Comparison of ENCODE assay signal across 8 cellular contexts in genomic region chr16:67666538-67667433, GRCh38. TPM values are rescaled to one million over a fixed set of nuclear protein-coding genes. Genes with fewer than 3 reads are reported as not detected.
A peak's percentile ranks its signal among the peaks of the same experiment; 100 is the strongest.
DNase-seq lines count a peak whose midpoint lies in the region; ATAC-seq and TF ChIP-seq lines count a peak whose summit lies in the region.

Gene C16orf86 (plus strand): TSS chr16:67666814. CDS start chr16:67666971, 157 bp downstream.
A gene with protein sequence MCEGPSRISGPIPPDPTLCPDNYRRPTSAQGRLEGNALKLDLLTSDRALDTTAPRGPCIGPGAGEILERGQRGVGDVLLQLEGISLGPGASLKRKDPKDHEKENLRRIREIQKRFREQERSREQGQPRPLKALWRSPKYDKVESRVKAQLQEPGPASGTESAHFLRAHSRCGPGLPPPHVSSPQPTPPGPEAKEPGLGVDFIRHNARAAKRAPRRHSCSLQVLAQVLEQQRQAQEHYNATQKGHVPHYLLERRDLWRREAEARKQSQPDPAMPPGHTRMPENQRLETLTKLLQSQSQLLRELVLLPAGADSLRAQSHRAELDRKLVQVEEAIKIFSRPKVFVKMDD (minus strand): TSS chr16:67666750. CDS start chr16:67666442, 308 bp downstream.

- H3K79me2 ChIP-seq in OCI-LY1 (ENCODE audit: insufficient read depth, low read length): no peaks in the 10 kb centered on the region

- H3K36me3 ChIP-seq in OCI-LY1 (ENCODE audit: insufficient read depth, low read length) (peaks cover 11% of the 10 kb centered on the region; the same call in 1 of the 2 replicates), muscle layer of colon (ENCODE audit: insufficient read depth, low read length) (peaks cover 8% of the 10 kb centered on the region)

- H3K9ac ChIP-seq in OCI-LY1 (ENCODE audit: low read length) (peak within 1 kb of the TSS; percentile 74), muscle layer of colon (ENCODE audit: low read length) (peak within 1 kb of the TSS; percentile 65)

- H3K27me3 ChIP-seq in OCI-LY1 (ENCODE audit: insufficient read depth, low read length): no peaks in the 10 kb centered on the region
- no peaks in the 10 kb centered on the region for H3K27me3 ChIP-seq in muscle layer of colon (ENCODE audit: control insufficient read depth in 1 of 2, insufficient read depth in 2 of 2, low read length in 2 of 2)

- peak within 1 kb of the TSS; percentile 85 for H3K4me2 ChIP-seq in OCI-LY1 (ENCODE audit: low read length)

- H3K9me3 ChIP-seq in OCI-LY1 (ENCODE audit: low read length): no peaks in the 10 kb centered on the region
- H3K9me3 ChIP-seq in muscle layer of colon (ENCODE audit: low read length): no peaks in the 10 kb centered on the region

- H3K4me3 ChIP-seq in AG04449 (ENCODE audit: low read depth, low read length) (peak within 1 kb of the TSS; percentile 68), OCI-LY1 (ENCODE audit: low read depth, low read length, poor library complexity, severe bottlenecking) (peak within 1 kb of the TSS; percentile 70), muscle layer of colon (ENCODE audit: low read depth in 1 of 2, low read length in 2 of 2) (peak within 1 kb of the TSS; percentile 66 to 76)

- H4K20me1 ChIP-seq in OCI-LY1 (ENCODE audit: insufficient read depth, low read length): no peaks in the 10 kb centered on the region

- H3K4me1 ChIP-seq in OCI-LY1 (ENCODE audit: insufficient read depth, low read length, severe bottlenecking): peaks cover 33% of the 10 kb centered on the region
- H3K4me1 ChIP-seq in muscle layer of colon (ENCODE audit: insufficient read depth, low read length): peaks cover 24% of the 10 kb centered on the region

- CTCF ChIA-PET in AG04449 (lab: Yijun Ruan, JAX): interaction anchor here (0.8 to 19.0 kb wide), 29 partner anchors 8 to 398 kb away, joined by 3 to 605 read pairs (median 5); partner anchors contain the start of genes ATP6V0D1, CARMIL2, CTCF and NRN1L

- H3K27ac ChIP-seq in OCI-LY1 (ENCODE audit: low read depth, low read length, poor library complexity, severe bottlenecking) (peak within 1 kb of the TSS; percentile 75), muscle layer of colon (ENCODE audit: low read depth, low read length) (peak within 1 kb of the TSS; percentile 92)

- POLR2A ChIA-PET in AG04449 (lab: Yijun Ruan, JAX): interaction anchor here (0.7 to 3.0 kb wide), 3 partner anchors 104 to 145 kb away, joined by 3 to 14 read pairs (median 11); partner anchors contain the start of gene CTCF

- ATAC-seq in GM18907 (IDR thresholded peaks at IDR 0.05; ENCODE audit: unreplicated experiment) (peak; percentile 58), HG03354 (IDR thresholded peaks at IDR 0.05; ENCODE audit: poor library complexity, severe bottlenecking, unreplicated experiment) (peak; percentile 68), esophagus mucosa (peak; percentile 40)

- no peak within 1 kb of the TSS for H2AFZ ChIP-seq in OCI-LY1 (ENCODE audit: low read length)

- no peak for DNase-seq in AG04449 (ENCODE audit: low read depth, low spot score)
- peak; percentile 82 for DNase-seq in activated T-cell treated with anti-CD3 and anti-CD28 coated beads, Interleukin-2, amount 50 U/mL, for 1 hour
- peak; percentile 60 to 62 for DNase-seq in stimulated activated CD8-positive, alpha-beta memory T cell treated with anti-CD3 and anti-CD28 coated beads, Interleukin-7, amount 100 ng/mL, for 1 hour (ENCODE audit: low read depth in 2 of 2)

- TF ChIP-seq CTCF in AG04449 (IDR thresholded peaks at IDR 0.05; ENCODE audit: insufficient read depth, low read length, missing control alignments) (no peak), OCI-LY1 (IDR thresholded peaks at IDR 0.05; ENCODE audit: low read length) (no peak)

- no peaks in the 10 kb centered on the region for H3K9me2 ChIP-seq in OCI-LY1 (ENCODE audit: low read depth, low read length)

- H3F3A ChIP-seq in OCI-LY1 (ENCODE audit: insufficient read depth, low read length): no peaks in the 10 kb centered on the region

RNA-seq across cellular contexts. Expression of gene C16orf86, which starts in this region (rescaled TPM):
- total RNA-seq in esophagus mucosa: 0.84 TPM

RNA-seq across cellular contexts. Expression of the second gene that starts in this region (rescaled TPM):
- 3.8 TPM for total RNA-seq in esophagus mucosa
